In the genomic region with DNA sequence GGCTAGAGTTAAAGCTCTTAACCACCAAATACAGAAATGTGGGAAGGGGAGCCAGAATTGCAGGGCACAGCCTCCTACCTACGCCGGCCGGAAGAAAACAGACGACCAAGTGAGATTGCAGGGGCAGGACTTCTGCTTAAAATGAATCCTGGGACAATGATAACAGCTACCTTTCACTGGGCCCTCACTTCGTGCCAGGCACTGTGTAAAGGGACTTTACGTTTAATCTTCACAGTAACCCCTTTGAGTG, we compare ENCODE assay signal across 1 cellular context.
TF ChIP-seq lines count a peak whose summit lies in the region.

GNAT2 (minus strand) TSS at position 212 of the 250 bp plus-strand sequence. CDS start 6,746 bp downstream, outside the sequence.

TF ChIP-seq in HCT116, 20 proteins besides CTCF, POLR2A, EP300 and RAD21 (continued from another document):
- TF ChIP-seq REST (IDR thresholded peaks at IDR 0.05; ENCODE audit: low read depth), result no peak
